1 cellular context compared by ENCODE assay signal in the genomic region with DNA sequence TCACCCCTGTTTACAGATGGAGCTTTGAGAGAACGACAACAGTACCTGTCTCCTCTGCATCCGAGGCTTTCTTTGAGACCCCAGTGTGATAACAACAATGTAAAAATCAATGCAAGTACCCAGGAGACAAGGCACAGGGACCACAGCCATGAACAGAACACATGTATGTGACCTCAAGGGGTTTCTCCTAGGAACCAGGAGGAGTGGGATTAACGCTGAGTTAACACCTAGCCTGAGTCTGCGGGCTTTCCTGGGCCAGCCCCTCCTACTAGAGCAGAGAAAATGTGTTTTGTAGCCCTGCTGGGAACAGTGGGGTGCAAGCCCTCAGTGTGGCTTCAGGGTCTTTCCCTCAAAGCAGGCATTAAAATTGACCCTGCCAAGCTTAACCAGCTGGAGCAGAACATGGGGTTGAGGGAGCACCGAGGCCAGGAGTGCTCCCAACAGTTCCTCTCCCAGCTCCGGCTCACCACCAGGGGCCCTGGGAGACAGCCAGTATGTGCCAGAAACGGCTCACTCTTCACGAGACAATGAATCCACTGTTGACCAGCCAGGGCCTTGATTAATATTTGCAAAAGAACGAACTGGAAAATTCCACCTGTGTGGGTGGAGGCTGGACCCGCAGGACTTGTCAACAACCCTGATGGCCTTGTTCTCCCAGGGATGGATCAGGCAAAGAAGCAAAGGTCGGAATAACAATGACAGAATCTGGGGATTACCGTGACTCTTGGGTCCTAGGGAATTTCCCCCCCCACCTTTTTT.
TF ChIP-seq lines count a peak whose summit lies in the region.

No MANE protein-coding gene starts in this region.

TF ChIP-seq in HepG2, 621 proteins besides CTCF, POLR2A, EP300 and RAD21 (continued from another document and continues in another):
- TF ChIP-seq PLSCR1 (CRISPR knock-in tag; IDR thresholded peaks at IDR 0.05; ENCODE audit: borderline replicate concordance) (no peak), SPEN (CRISPR knock-in tag; IDR thresholded peaks at IDR 0.05; ENCODE audit: low read depth) (peak; percentile 74; the same call in 1 of the 2 replicates), HOXA3 (CRISPR knock-in tag; IDR thresholded peaks at IDR 0.05) (peak; percentile 76), MTA3 (CRISPR knock-in tag; IDR thresholded peaks at IDR 0.05) (no peak), THAP8 (CRISPR knock-in tag; IDR thresholded peaks at IDR 0.05; ENCODE audit: borderline replicate concordance) (no peak), ZNF772 (CRISPR knock-in tag; IDR thresholded peaks at IDR 0.05) (no peak; the same call in 1 of the 2 replicates), FOXK2 (IDR thresholded peaks at IDR 0.05) (peak; percentile 97), ZNF234 (CRISPR knock-in tag; conservative IDR thresholded peaks at IDR 0.05) (no peak), GFI1 (CRISPR knock-in tag; IDR thresholded peaks at IDR 0.05; ENCODE audit: borderline replicate concordance) (peak; percentile 33; the same call in 1 of the 2 replicates), NBN (conservative IDR thresholded peaks at IDR 0.05) (no peak), ATF2 (CRISPR knock-in tag; IDR thresholded peaks at IDR 0.05) (peak; percentile 71; the same call in 1 of the 2 replicates), ZFP90 (CRISPR knock-in tag; IDR thresholded peaks at IDR 0.05; ENCODE audit: borderline replicate concordance) (peak; percentile 77; the same call in 1 of the 2 replicates), PRDM4 (CRISPR knock-in tag; IDR thresholded peaks at IDR 0.05; ENCODE audit: borderline replicate concordance) (no peak), POLR2G (IDR thresholded peaks at IDR 0.05; ENCODE audit: low read depth, low read length) (peak; percentile 65; the same call in 1 of the 2 replicates), SP2 (CRISPR knock-in tag; IDR thresholded peaks at IDR 0.05) (no peak), ZNF569 (CRISPR knock-in tag; IDR thresholded peaks at IDR 0.05; ENCODE audit: borderline replicate concordance) (no peak; the same call in 1 of the 2 replicates), MYC (CRISPR knock-in tag; IDR thresholded peaks at IDR 0.05; ENCODE audit: borderline replicate concordance) (peak; percentile 57; the same call in 1 of the 2 replicates), ZSCAN29 (CRISPR knock-in tag; conservative IDR thresholded peaks at IDR 0.05) (no peak), ZNF556 (CRISPR knock-in tag; IDR thresholded peaks at IDR 0.05; ENCODE audit: borderline replicate concordance) (no peak; the same call in 1 of the 2 replicates), SRSF9 (IDR thresholded peaks at IDR 0.05; ENCODE audit: borderline replicate concordance, insufficient read depth, low read depth, low read length, poor library complexity, severe bottlenecking) (no peak), SNAPC5 (CRISPR knock-in tag; IDR thresholded peaks at IDR 0.05; ENCODE audit: borderline replicate concordance) (no peak), PCBP2 (optimal IDR thresholded peaks at IDR 0.05; ENCODE audit: low read depth, low read length, poor library complexity, severe bottlenecking) (no peak), ZNF616 (CRISPR knock-in tag; IDR thresholded peaks at IDR 0.05; ENCODE audit: low read depth) (peak; percentile 48; the same call in 1 of the 2 replicates), ZNF768 (CRISPR knock-in tag; IDR thresholded peaks at IDR 0.05) (no peak), ZNF280D (CRISPR knock-in tag; IDR thresholded peaks at IDR 0.05) (no peak), HOXD1 (CRISPR knock-in tag; IDR thresholded peaks at IDR 0.05) (0 out of 2 replicates have a peak, but pooled peaks have one; percentile 59), SOX6 (IDR thresholded peaks at IDR 0.05) (no peak), SOX6 (CRISPR knock-in tag; IDR thresholded peaks at IDR 0.05) (peak; percentile 98), EHMT2 (IDR thresholded peaks at IDR 0.05; ENCODE audit: borderline replicate concordance, low read depth, low read length) (no peak), JUND (CRISPR knock-in tag; IDR thresholded peaks at IDR 0.05) (no peak), ZNF143 (CRISPR knock-in tag; IDR thresholded peaks at IDR 0.05) (peak; percentile 40; the same call in 1 of the 2 replicates), NR2F2 (IDR thresholded peaks at IDR 0.05; ENCODE audit: borderline replicate concordance, low read depth) (peak; percentile 65), ZNF777 (CRISPR knock-in tag; IDR thresholded peaks at IDR 0.05) (no peak), HIVEP1 (CRISPR knock-in tag; IDR thresholded peaks at IDR 0.05) (peak; percentile 77), ZFP62 (CRISPR knock-in tag; IDR thresholded peaks at IDR 0.05) (no peak), KDM6A (CRISPR knock-in tag; IDR thresholded peaks at IDR 0.05; ENCODE audit: low read depth) (peak; percentile 76)
- TF ChIP-seq, protein P1, sequence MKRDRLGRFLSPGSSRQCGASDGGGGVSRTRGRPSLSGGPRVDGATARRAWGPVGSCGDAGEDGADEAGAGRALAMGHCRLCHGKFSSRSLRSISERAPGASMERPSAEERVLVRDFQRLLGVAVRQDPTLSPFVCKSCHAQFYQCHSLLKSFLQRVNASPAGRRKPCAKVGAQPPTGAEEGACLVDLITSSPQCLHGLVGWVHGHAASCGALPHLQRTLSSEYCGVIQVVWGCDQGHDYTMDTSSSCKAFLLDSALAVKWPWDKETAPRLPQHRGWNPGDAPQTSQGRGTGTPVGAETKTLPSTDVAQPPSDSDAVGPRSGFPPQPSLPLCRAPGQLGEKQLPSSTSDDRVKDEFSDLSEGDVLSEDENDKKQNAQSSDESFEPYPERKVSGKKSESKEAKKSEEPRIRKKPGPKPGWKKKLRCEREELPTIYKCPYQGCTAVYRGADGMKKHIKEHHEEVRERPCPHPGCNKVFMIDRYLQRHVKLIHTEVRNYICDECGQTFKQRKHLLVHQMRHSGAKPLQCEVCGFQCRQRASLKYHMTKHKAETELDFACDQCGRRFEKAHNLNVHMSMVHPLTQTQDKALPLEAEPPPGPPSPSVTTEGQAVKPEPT (CRISPR knock-in tag; IDR thresholded peaks at IDR 0.05; ENCODE audit: low read depth): no peak
- TF ChIP-seq, protein P2, sequence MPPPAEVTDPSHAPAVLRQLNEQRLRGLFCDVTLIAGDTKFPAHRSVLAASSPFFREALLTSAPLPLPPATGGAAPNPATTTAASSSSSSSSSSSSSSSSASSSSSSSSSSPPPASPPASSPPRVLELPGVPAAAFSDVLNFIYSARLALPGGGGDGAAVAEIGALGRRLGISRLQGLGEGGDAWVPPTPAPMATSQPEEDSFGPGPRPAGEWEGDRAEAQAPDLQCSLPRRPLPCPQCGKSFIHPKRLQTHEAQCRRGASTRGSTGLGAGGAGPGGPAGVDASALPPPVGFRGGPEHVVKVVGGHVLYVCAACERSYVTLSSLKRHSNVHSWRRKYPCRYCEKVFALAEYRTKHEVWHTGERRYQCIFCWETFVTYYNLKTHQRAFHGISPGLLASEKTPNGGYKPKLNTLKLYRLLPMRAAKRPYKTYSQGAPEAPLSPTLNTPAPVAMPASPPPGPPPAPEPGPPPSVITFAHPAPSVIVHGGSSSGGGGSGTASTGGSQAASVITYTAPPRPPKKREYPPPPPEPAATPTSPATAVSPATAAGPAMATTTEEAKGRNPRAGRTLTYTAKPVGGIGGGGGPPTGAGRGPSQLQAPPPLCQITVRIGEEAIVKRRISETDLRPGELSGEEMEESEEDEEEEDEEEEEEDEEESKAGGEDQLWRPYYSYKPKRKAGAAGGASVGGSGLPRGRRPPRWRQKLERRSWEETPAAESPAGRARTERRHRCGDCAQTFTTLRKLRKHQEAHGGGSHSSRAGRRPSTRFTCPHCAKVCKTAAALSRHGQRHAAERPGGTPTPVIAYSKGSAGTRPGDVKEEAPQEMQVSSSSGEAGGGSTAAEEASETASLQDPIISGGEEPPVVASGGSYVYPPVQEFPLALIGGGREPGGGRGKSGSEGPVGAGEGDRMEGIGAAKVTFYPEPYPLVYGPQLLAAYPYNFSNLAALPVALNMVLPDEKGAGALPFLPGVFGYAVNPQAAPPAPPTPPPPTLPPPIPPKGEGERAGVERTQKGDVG (CRISPR knock-in tag; IDR thresholded peaks at IDR 0.05; ENCODE audit: borderline replicate concordance): no peak
- TF ChIP-seq, protein P3, sequence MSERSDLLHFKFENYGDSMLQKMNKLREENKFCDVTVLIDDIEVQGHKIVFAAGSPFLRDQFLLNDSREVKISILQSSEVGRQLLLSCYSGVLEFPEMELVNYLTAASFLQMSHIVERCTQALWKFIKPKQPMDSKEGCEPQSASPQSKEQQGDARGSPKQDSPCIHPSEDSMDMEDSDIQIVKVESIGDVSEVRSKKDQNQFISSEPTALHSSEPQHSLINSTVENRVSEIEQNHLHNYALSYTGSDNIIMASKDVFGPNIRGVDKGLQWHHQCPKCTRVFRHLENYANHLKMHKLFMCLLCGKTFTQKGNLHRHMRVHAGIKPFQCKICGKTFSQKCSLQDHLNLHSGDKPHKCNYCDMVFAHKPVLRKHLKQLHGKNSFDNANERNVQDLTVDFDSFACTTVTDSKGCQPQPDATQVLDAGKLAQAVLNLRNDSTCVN (CRISPR knock-in tag; IDR thresholded peaks at IDR 0.05; ENCODE audit: borderline replicate concordance): no peak; the same call in 1 of the 2 replicates
